Comparison of ENCODE assay signal across 1 cellular context in genomic region chr6:14310955-14311354, GRCh38.
TF ChIP-seq lines count a peak whose summit lies in the region.

No MANE protein-coding gene starts in this region.

TF ChIP-seq in liver, 16 proteins besides CTCF, POLR2A, EP300 and RAD21 (continued from another document):
- TF ChIP-seq, protein P1, sequence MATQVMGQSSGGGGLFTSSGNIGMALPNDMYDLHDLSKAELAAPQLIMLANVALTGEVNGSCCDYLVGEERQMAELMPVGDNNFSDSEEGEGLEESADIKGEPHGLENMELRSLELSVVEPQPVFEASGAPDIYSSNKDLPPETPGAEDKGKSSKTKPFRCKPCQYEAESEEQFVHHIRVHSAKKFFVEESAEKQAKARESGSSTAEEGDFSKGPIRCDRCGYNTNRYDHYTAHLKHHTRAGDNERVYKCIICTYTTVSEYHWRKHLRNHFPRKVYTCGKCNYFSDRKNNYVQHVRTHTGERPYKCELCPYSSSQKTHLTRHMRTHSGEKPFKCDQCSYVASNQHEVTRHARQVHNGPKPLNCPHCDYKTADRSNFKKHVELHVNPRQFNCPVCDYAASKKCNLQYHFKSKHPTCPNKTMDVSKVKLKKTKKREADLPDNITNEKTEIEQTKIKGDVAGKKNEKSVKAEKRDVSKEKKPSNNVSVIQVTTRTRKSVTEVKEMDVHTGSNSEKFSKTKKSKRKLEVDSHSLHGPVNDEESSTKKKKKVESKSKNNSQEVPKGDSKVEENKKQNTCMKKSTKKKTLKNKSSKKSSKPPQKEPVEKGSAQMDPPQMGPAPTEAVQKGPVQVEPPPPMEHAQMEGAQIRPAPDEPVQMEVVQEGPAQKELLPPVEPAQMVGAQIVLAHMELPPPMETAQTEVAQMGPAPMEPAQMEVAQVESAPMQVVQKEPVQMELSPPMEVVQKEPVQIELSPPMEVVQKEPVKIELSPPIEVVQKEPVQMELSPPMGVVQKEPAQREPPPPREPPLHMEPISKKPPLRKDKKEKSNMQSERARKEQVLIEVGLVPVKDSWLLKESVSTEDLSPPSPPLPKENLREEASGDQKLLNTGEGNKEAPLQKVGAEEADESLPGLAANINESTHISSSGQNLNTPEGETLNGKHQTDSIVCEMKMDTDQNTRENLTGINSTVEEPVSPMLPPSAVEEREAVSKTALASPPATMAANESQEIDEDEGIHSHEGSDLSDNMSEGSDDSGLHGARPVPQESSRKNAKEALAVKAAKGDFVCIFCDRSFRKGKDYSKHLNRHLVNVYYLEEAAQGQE (IDR thresholded peaks at IDR 0.05), result peak; percentile 52
- no peak for TF ChIP-seq ATF3 (IDR thresholded peaks at IDR 0.05)
- TF ChIP-seq NR2F2 (IDR thresholded peaks at IDR 0.05), result no peak
- TF ChIP-seq MAX (IDR thresholded peaks at IDR 0.05), result peak; percentile 69
- no peak for TF ChIP-seq EGR1 (IDR thresholded peaks at IDR 0.05; ENCODE audit: low read depth in 2 of 2)
- TF ChIP-seq HNF4G (IDR thresholded peaks at IDR 0.05), result no peak
- no peak for TF ChIP-seq GABPA (IDR thresholded peaks at IDR 0.05 in 1 of 2, conservative IDR thresholded peaks at IDR 0.05 in 1 of 2)
- peak; percentile 45 for TF ChIP-seq ZBTB33 (IDR thresholded peaks at IDR 0.05)
- peak; percentile 58 for TF ChIP-seq FOXA2 (IDR thresholded peaks at IDR 0.05)
- peak in 1 of 2 donors; percentile 52 for TF ChIP-seq JUND (IDR thresholded peaks at IDR 0.05)
